1 cellular context compared by ENCODE assay signal in genomic region chr19:976476-976875, GRCh38.
A peak's percentile ranks its signal among the peaks of the same experiment; 100 is the strongest.
TF ChIP-seq lines count a peak whose summit lies in the region.

No MANE protein-coding gene starts in this region.

TF ChIP-seq in HepG2, 621 proteins besides CTCF, POLR2A, EP300 and RAD21:
- 0 out of 2 replicates have a peak, but pooled peaks have one; percentile 52 for TF ChIP-seq ZNF326 (CRISPR knock-in tag; IDR thresholded peaks at IDR 0.05; ENCODE audit: borderline replicate concordance)
- no peak for TF ChIP-seq EEA1 (CRISPR knock-in tag; IDR thresholded peaks at IDR 0.05; ENCODE audit: borderline replicate concordance)
- TF ChIP-seq ZNF704 (CRISPR knock-in tag; IDR thresholded peaks at IDR 0.05; ENCODE audit: borderline replicate concordance) = 0 out of 2 replicates have a peak, but pooled peaks have one; percentile 26
- TF ChIP-seq ZNF510 (CRISPR knock-in tag; IDR thresholded peaks at IDR 0.05; ENCODE audit: low read depth) = no peak
- TF ChIP-seq RBM39 (IDR thresholded peaks at IDR 0.05; ENCODE audit: low read depth, low read length, poor library complexity, severe bottlenecking) = peak; percentile 31
- TF ChIP-seq ZMYM2 (CRISPR knock-in tag; IDR thresholded peaks at IDR 0.05) = no peak
- peak; percentile 38 for TF ChIP-seq POLR2G (IDR thresholded peaks at IDR 0.05; ENCODE audit: low read depth, low read length)
- peak; percentile 59; the same call in 1 of the 2 replicates for TF ChIP-seq POLR2AphosphoS2 (IDR thresholded peaks at IDR 0.05; ENCODE audit: low read depth, low read length)
- TF ChIP-seq AKAP8 (CRISPR knock-in tag; IDR thresholded peaks at IDR 0.05) = 0 out of 2 replicates have a peak, but pooled peaks have one; percentile 14
- peak; percentile 22 for TF ChIP-seq AGO1 (IDR thresholded peaks at IDR 0.05; ENCODE audit: low read depth, low read length, poor library complexity, severe bottlenecking)
- TF ChIP-seq ZSCAN5A (CRISPR knock-in tag; IDR thresholded peaks at IDR 0.05; ENCODE audit: borderline replicate concordance) = no peak
- TF ChIP-seq RBM22 (optimal IDR thresholded peaks at IDR 0.05; ENCODE audit: low read length) = peak; percentile 77
- peak; percentile 28 for TF ChIP-seq U2AF1 (optimal IDR thresholded peaks at IDR 0.05; ENCODE audit: low read depth, low read length)
- no peak for TF ChIP-seq HNRNPUL1 (IDR thresholded peaks at IDR 0.05; ENCODE audit: low read depth, low read length)
- TF ChIP-seq AGO2 (optimal IDR thresholded peaks at IDR 0.05; ENCODE audit: low read depth, low read length) = peak; percentile 83
